1 cellular context compared by ENCODE assay signal in the genomic region with DNA sequence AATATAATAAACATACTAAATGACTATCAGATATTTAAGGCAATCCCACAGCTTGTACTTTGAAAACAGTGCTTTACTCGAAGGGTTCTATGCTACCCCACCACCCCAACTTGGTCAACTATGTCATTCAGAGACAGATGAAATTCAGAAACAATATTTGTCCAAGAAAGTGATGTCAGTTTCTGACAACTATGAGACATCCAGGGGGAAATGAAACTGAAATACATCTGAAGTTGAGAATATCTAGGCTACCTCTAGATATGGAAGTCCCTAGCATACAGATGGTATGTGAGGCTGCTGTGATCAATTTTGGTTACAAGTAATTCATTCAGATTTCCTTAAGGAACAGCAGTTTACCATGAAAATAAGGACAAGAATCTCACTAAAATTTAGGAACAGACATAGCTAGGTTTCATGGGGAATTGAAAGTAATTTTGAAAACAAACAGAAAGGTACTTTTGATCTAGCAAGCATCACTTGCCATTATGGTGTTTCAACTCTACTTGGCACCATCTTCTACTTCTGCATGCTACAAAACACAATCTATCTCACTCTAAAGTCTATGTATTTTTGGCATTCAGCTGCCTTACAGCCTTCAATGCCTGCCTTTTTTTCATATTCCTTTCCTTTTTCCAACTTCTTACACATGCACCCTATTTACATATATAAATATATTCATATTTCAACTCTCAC.
TF ChIP-seq lines count a peak whose summit lies in the region.

No MANE protein-coding gene starts in this region.

TF ChIP-seq in HepG2, 621 proteins besides CTCF, POLR2A, EP300 and RAD21:
- TF ChIP-seq, protein P1, sequence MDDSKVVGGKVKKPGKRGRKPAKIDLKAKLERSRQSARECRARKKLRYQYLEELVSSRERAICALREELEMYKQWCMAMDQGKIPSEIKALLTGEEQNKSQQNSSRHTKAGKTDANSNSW (CRISPR knock-in tag; IDR thresholded peaks at IDR 0.05; ENCODE audit: borderline replicate concordance): no peak
- TF ChIP-seq ZNF644 (CRISPR knock-in tag; IDR thresholded peaks at IDR 0.05; ENCODE audit: low read depth): no peak
- no peak for TF ChIP-seq KAT7 (CRISPR knock-in tag; IDR thresholded peaks at IDR 0.05; ENCODE audit: borderline replicate concordance)
- TF ChIP-seq, protein P2, sequence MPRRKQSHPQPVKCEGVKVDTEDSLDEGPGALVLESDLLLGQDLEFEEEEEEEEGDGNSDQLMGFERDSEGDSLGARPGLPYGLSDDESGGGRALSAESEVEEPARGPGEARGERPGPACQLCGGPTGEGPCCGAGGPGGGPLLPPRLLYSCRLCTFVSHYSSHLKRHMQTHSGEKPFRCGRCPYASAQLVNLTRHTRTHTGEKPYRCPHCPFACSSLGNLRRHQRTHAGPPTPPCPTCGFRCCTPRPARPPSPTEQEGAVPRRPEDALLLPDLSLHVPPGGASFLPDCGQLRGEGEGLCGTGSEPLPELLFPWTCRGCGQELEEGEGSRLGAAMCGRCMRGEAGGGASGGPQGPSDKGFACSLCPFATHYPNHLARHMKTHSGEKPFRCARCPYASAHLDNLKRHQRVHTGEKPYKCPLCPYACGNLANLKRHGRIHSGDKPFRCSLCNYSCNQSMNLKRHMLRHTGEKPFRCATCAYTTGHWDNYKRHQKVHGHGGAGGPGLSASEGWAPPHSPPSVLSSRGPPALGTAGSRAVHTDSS (CRISPR knock-in tag; conservative IDR thresholded peaks at IDR 0.05): no peak
- TF ChIP-seq ZNF484 (CRISPR knock-in tag; IDR thresholded peaks at IDR 0.05; ENCODE audit: borderline replicate concordance, low read depth): no peak
- TF ChIP-seq, protein P3, sequence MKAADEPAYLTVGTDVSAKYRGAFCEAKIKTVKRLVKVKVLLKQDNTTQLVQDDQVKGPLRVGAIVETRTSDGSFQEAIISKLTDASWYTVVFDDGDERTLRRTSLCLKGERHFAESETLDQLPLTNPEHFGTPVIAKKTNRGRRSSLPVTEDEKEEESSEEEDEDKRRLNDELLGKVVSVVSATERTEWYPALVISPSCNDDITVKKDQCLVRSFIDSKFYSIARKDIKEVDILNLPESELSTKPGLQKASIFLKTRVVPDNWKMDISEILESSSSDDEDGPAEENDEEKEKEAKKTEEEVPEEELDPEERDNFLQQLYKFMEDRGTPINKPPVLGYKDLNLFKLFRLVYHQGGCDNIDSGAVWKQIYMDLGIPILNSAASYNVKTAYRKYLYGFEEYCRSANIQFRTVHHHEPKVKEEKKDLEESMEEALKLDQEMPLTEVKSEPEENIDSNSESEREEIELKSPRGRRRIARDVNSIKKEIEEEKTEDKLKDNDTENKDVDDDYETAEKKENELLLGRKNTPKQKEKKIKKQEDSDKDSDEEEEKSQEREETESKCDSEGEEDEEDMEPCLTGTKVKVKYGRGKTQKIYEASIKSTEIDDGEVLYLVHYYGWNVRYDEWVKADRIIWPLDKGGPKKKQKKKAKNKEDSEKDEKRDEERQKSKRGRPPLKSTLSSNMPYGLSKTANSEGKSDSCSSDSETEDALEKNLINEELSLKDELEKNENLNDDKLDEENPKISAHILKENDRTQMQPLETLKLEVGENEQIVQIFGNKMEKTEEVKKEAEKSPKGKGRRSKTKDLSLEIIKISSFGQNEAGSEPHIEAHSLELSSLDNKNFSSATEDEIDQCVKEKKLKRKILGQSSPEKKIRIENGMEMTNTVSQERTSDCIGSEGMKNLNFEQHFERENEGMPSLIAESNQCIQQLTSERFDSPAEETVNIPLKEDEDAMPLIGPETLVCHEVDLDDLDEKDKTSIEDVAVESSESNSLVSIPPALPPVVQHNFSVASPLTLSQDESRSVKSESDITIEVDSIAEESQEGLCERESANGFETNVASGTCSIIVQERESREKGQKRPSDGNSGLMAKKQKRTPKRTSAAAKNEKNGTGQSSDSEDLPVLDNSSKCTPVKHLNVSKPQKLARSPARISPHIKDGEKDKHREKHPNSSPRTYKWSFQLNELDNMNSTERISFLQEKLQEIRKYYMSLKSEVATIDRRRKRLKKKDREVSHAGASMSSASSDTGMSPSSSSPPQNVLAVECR (CRISPR knock-in tag; IDR thresholded peaks at IDR 0.05; ENCODE audit: borderline replicate concordance): no peak
- TF ChIP-seq ZNF3 (CRISPR knock-in tag; IDR thresholded peaks at IDR 0.05): no peak
- no peak for TF ChIP-seq ZBTB7B (CRISPR knock-in tag; IDR thresholded peaks at IDR 0.05)
- TF ChIP-seq, protein P4, sequence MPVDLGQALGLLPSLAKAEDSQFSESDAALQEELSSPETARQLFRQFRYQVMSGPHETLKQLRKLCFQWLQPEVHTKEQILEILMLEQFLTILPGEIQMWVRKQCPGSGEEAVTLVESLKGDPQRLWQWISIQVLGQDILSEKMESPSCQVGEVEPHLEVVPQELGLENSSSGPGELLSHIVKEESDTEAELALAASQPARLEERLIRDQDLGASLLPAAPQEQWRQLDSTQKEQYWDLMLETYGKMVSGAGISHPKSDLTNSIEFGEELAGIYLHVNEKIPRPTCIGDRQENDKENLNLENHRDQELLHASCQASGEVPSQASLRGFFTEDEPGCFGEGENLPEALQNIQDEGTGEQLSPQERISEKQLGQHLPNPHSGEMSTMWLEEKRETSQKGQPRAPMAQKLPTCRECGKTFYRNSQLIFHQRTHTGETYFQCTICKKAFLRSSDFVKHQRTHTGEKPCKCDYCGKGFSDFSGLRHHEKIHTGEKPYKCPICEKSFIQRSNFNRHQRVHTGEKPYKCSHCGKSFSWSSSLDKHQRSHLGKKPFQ (CRISPR knock-in tag; IDR thresholded peaks at IDR 0.05; ENCODE audit: insufficient replicate concordance): no peak
- no peak for TF ChIP-seq NKX3-1 (CRISPR knock-in tag; IDR thresholded peaks at IDR 0.05)
- TF ChIP-seq BORCS8-MEF2B (CRISPR knock-in tag; IDR thresholded peaks at IDR 0.05): no peak
- no peak for TF ChIP-seq NFIB (CRISPR knock-in tag; IDR thresholded peaks at IDR 0.05; ENCODE audit: borderline replicate concordance)
- TF ChIP-seq, protein P5, sequence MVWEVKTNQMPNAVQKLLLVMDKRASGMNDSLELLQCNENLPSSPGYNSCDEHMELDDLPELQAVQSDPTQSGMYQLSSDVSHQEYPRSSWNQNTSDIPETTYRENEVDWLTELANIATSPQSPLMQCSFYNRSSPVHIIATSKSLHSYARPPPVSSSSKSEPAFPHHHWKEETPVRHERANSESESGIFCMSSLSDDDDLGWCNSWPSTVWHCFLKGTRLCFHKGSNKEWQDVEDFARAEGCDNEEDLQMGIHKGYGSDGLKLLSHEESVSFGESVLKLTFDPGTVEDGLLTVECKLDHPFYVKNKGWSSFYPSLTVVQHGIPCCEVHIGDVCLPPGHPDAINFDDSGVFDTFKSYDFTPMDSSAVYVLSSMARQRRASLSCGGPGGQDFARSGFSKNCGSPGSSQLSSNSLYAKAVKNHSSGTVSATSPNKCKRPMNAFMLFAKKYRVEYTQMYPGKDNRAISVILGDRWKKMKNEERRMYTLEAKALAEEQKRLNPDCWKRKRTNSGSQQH (CRISPR knock-in tag; IDR thresholded peaks at IDR 0.05; ENCODE audit: low read depth): no peak
- no peak for TF ChIP-seq TAF1 (CRISPR knock-in tag; IDR thresholded peaks at IDR 0.05)
